Comparison of ENCODE assay signal across 29 cellular contexts in genomic region chrX:26925088-26925487, GRCh38.
A peak's percentile ranks its signal among the peaks of the same experiment; 100 is the strongest.
DNase-seq lines count a peak whose midpoint lies in the region; ATAC-seq and TF ChIP-seq lines count a peak whose summit lies in the region.
"Had no signal": no experiment of that assay in that cellular context is flagged by ENCODE, and none has a peak within 500 bp of the region (broad histone marks: within the 10 kb centered on the region; RNA-seq: fewer than 3 reads in every experiment).

No MANE protein-coding gene starts in this region.

- H3K4me1 ChIP-seq in prostate gland (replicated peaks): no peaks in the 10 kb centered on the region
- H3K4me1 ChIP-seq: esophagus squamous epithelium had no signal

- no peaks in the 10 kb centered on the region for H3K27me3 ChIP-seq in prostate gland (replicated peaks; ENCODE audit: insufficient read depth)
- H3K27me3 ChIP-seq: esophagus squamous epithelium, hepatocyte had no signal

- TF ChIP-seq POLR2A in prostate gland (IDR thresholded peaks at IDR 0.05): no peak

- H3K4me3 ChIP-seq in cardiac fibroblast (replicated peaks in 1 of 2; ENCODE audit: low read depth in 2 of 2, low read length in 2 of 2) (no peak overlapping the region), prostate gland (no peak overlapping the region)
- H3K4me3 ChIP-seq: esophagus squamous epithelium, hepatocyte had no signal

- peak; percentile 3 for DNase-seq in HT1080 (ENCODE audit: low read depth)
- peak; percentile 20 for DNase-seq in NCI-H345 (lab: John Stamatoyannopoulos, UW)
- peak; percentile 4 to 23 for DNase-seq in cardiac fibroblast (ENCODE audit: low read depth in 2 of 2)
- DNase-seq in iris pigment epithelial cell (ENCODE audit: low read depth): peak; percentile 42
- no peak for DNase-seq in HEK293T (ENCODE audit: extremely low spot score)
- DNase-seq in COLO829 (ENCODE audit: low spot score): no peak
- DNase-seq in prostate gland (ENCODE audit: low spot score): no peak
- DNase-seq: activated effector memory CD4-positive, alpha-beta T cell treated with anti-CD3 and anti-CD28 coated beads, Interleukin-2, amount 50 U/mL, for 16 hours; activated naive CD8-positive, alpha-beta T cell treated with anti-CD3 and anti-CD28 coated beads for 36 hours; activated T-cell treated with anti-CD3 and anti-CD28 coated beads, Interleukin-2, amount 50 U/mL, for 24 hours; aorta; Calu3; caudate nucleus; EL; esophagus squamous epithelium; HCEC 1CT; MV-4-11; NCI-H146; NCI-H2107; NCI-H524; nephron progenitor cell; NK-92 treated with Interleukin-12 subunit alpha and Interleukin-12 subunit beta, amount 100 ng/mL, for 24 hours; PC-3; small intestine; stimulated activated naive CD8-positive, alpha-beta T cell treated with anti-CD3 and anti-CD28 coated beads, Interleukin-15, Interleukin-2, amounts not matched to agents 100 U/mL and 50 U/mL, for 24 hours had no signal

- intact Hi-C loops in prostate gland (cut with DNase I): no loop called here

- CTCF ChIA-PET in HEK293T (lab: Yijun Ruan, JAX): no interaction called here

- no peaks in the 10 kb centered on the region for H3K36me3 ChIP-seq in prostate gland
- H3K36me3 ChIP-seq: esophagus squamous epithelium had no signal

- POLR2A ChIA-PET in HEK293T (lab: Yijun Ruan, JAX): no interaction called here

- no peaks in the 10 kb centered on the region for H3K9me3 ChIP-seq in prostate gland
- H3K9me3 ChIP-seq: esophagus squamous epithelium had no signal

- ATAC-seq in GM21526 (IDR thresholded peaks at IDR 0.05; ENCODE audit: low FRiP score, unreplicated experiment): no peak
- ATAC-seq: PC-3; SK-N-SH treated with all-trans-retinoic acid at 6 μM for 48 hours; stimulated activated naive CD8-positive, alpha-beta T cell treated with anti-CD3 and anti-CD28 coated beads, Interleukin-15, Interleukin-2, amounts not matched to agents 100 U/mL and 50 U/mL, for 24 hours had no signal

- H3K27ac ChIP-seq in prostate gland: no peak overlapping the region
- H3K27ac ChIP-seq: C4-2B, esophagus squamous epithelium, hepatocyte had no signal

- TF ChIP-seq CTCF in cardiac fibroblast (IDR thresholded peaks at IDR 0.05; ENCODE audit: low read depth, low read length): no peak
- TF ChIP-seq CTCF in prostate gland (IDR thresholded peaks at IDR 0.05): no peak

TF ChIP-seq in HEK293T, 16 proteins besides CTCF, POLR2A, EP300 and RAD21:
- TF ChIP-seq LEF1 (IDR thresholded peaks at IDR 0.05; ENCODE audit: borderline replicate concordance) (no peak), ELF4 (IDR thresholded peaks at IDR 0.05) (no peak), ARNT (IDR thresholded peaks at IDR 0.05) (no peak)

Comparison
In these comparisons a context has a peak if more than half of its experiments do, and no peak if none do; other contexts are left out.
1. DNase-seq: peak in HT1080 (single experiment), NCI-H345 (single experiment), cardiac fibroblast (2 of 2) and iris pigment epithelial cell (single experiment); none in HEK293T (single experiment), COLO829 (single experiment) and prostate gland (single experiment).